Comparison of ENCODE assay signal across 1 cellular context in genomic region chr9:136750526-136750925, GRCh38.
TF ChIP-seq lines count a peak whose summit lies in the region.

No MANE protein-coding gene starts in this region.

TF ChIP-seq in SK-N-SH, 30 proteins besides CTCF, POLR2A, EP300 and RAD21:
- no peak for TF ChIP-seq PBX3 (IDR thresholded peaks at IDR 0.05)
- no peak for TF ChIP-seq IRF3 (IDR thresholded peaks at IDR 0.05; ENCODE audit: low read depth, low read length)
- no peak for TF ChIP-seq SMC3 (IDR thresholded peaks at IDR 0.05; ENCODE audit: low read depth, low read length)
- no peak for TF ChIP-seq CHD2 (IDR thresholded peaks at IDR 0.05; ENCODE audit: low read length, partially characterized antibody)
- TF ChIP-seq REST (IDR thresholded peaks at IDR 0.05; ENCODE audit: low read depth, low read length), result no peak
- TF ChIP-seq FOXM1 (IDR thresholded peaks at IDR 0.05; ENCODE audit: low read depth), result no peak
